Comparison of ENCODE assay signal across 15 cellular contexts in genomic region chr5:177526791-177527190, GRCh38. TPM values are rescaled to one million over a fixed set of nuclear protein-coding genes. Genes with fewer than 3 reads are reported as not detected.
DNase-seq lines count a peak whose midpoint lies in the region; ATAC-seq and TF ChIP-seq lines count a peak whose summit lies in the region.
"Had no signal": no experiment of that assay in that cellular context is flagged by ENCODE, and none has a peak within 500 bp of the region (broad histone marks: within the 10 kb centered on the region; RNA-seq: fewer than 3 reads in every experiment).

No MANE protein-coding gene starts in this region.

- H3K4me1 ChIP-seq in HEK293 (ENCODE audit: control insufficient read depth, insufficient read depth, low read length) (no peaks in the 10 kb centered on the region), upper lobe of right lung (no peaks in the 10 kb centered on the region)

- intact Hi-C loops in upper lobe of right lung (cut with DNase I): no loop called here

- DNase-seq in myocyte (ENCODE audit: low read depth): peak; percentile 72
- DNase-seq in putamen (ENCODE audit: low spot score): peak; percentile 45
- peak; percentile 13 for DNase-seq in upper lobe of right lung
- DNase-seq in GM13977 (ENCODE audit: low spot score): no peak
- DNase-seq in iPS-NIHi7 (ENCODE audit: extremely low spot score): no peak
- DNase-seq: 8988T; AML-193; Calu3; CD4-positive, CD25-positive, alpha-beta regulatory T cell; DMS 273 treated with DMSO at 0.1 percent for 48 hours; H7 had no signal

- TF ChIP-seq CTCF in HEK293 (tag by site-specific recombination; IDR thresholded peaks at IDR 0.05): no peak
- no peak for TF ChIP-seq CTCF in upper lobe of right lung (IDR thresholded peaks at IDR 0.05)
- TF ChIP-seq CTCF in GM13977 (IDR thresholded peaks at IDR 0.05; ENCODE audit: extremely low read depth, insufficient read depth, missing control alignments): no peak

- H3K36me3 ChIP-seq in HEK293 (ENCODE audit: control insufficient read depth in 2 of 2, insufficient read depth in 1 of 2, low read length in 2 of 2) (peaks cover 12 to 90% of the 10 kb centered on the region in 2 experiments; a peak in 2 of 3 replicates), upper lobe of right lung (peaks cover 91% of the 10 kb centered on the region)

- no peaks in the 10 kb centered on the region for H3K27me3 ChIP-seq in upper lobe of right lung
- H3K27me3 ChIP-seq: BLaER1 had no signal

- in situ Hi-C loops in GM13977 (cut with MboI; ENCODE audit: low pct_unique_long_range_greater_than_20kb, low sequenced_read_pairs, unreplicated experiment): no loop called here

- POLR2A ChIA-PET in HEK293 (lab: Yijun Ruan, JAX): no interaction called here

- H3K4me3 ChIP-seq in HEK293 (ENCODE audit: low read depth, low read length) (no peak overlapping the region), upper lobe of right lung (no peak overlapping the region)
- H3K4me3 ChIP-seq: BLaER1, GM23338 had no signal

- CTCF ChIA-PET in HEK293 (lab: Yijun Ruan, JAX): no interaction called here

- H3K27ac ChIP-seq in HEK293 (ENCODE audit: extremely low read depth, low read depth, low read length) (no peak overlapping the region), upper lobe of right lung (no peak overlapping the region)
- H3K27ac ChIP-seq: BLaER1 had no signal

- ATAC-seq in upper lobe of right lung (no peak), HG03432 (IDR thresholded peaks at IDR 0.05; ENCODE audit: unreplicated experiment) (no peak)
- ATAC-seq: GM23338 had no signal

- no peaks in the 10 kb centered on the region for H3K9me3 ChIP-seq in HEK293 (ENCODE audit: control insufficient read depth, insufficient read depth, low read depth, low read length)
- no peaks in the 10 kb centered on the region for H3K9me3 ChIP-seq in upper lobe of right lung
- H3K9me3 ChIP-seq: BLaER1 had no signal

TF ChIP-seq in HEK293, 187 proteins besides CTCF, POLR2A, EP300 and RAD21:
- TF ChIP-seq ZNF529 (tag by site-specific recombination; IDR thresholded peaks at IDR 0.05; ENCODE audit: insufficient replicate concordance) (no peak), ZNF19 (tag by site-specific recombination; IDR thresholded peaks at IDR 0.05; ENCODE audit: low read depth) (no peak), SCRT2 (tag by site-specific recombination; IDR thresholded peaks at IDR 0.05) (peak; percentile 71), ZNF677 (tag by site-specific recombination; IDR thresholded peaks at IDR 0.05) (no peak), SCRT1 (tag by site-specific recombination; IDR thresholded peaks at IDR 0.05; ENCODE audit: borderline replicate concordance) (no peak), AEBP2 (tag by site-specific recombination; IDR thresholded peaks at IDR 0.05; ENCODE audit: borderline replicate concordance) (no peak), ZNF404 (tag by site-specific recombination; IDR thresholded peaks at IDR 0.05) (no peak)

RNA-seq across cellular contexts. Expression of gene DDX41, which starts 10.0 kb away (rescaled TPM):
- total RNA-seq in myocyte: 87.2 and 112 TPM in 2 replicates
- polyA plus RNA-seq in myocyte (2012): 299 TPM
- 61.6 TPM for total RNA-seq in upper lobe of right lung

RNA-seq across cellular contexts. Expression of gene DOK3, which starts 17.2 kb away (rescaled TPM):
- total RNA-seq in myocyte (21.7 and 29.3 TPM in 2 replicates), upper lobe of right lung (45.6 TPM)
- polyA plus RNA-seq in myocyte (2012): 13.7 TPM

RNA-seq across cellular contexts. Expression of gene FAM193B, which starts 27.6 kb away (rescaled TPM):
- 33.5 and 42.0 TPM in 2 replicates for total RNA-seq in myocyte
- 70.4 TPM for polyA plus RNA-seq in myocyte (2012)
- total RNA-seq in upper lobe of right lung: 76.3 TPM

RNA-seq across cellular contexts. Expression of gene PDLIM7, which starts 29.4 kb away (rescaled TPM):
- 302 and 340 TPM in 2 replicates for total RNA-seq in myocyte
- 616 TPM for polyA plus RNA-seq in myocyte (2012)
- 59.1 TPM for total RNA-seq in upper lobe of right lung

RNA-seq across cellular contexts. Expression of gene DBN1, which starts 53.4 kb away (rescaled TPM):
- total RNA-seq in myocyte (311 and 455 TPM in 2 replicates), upper lobe of right lung (34.6 TPM)
- 336 TPM for polyA plus RNA-seq in myocyte (2012)

Comparison
In these comparisons a context has a peak if more than half of its experiments do, and no peak if none do; other contexts are left out.
1. DNase-seq: peak in myocyte (single experiment), putamen (single experiment) and upper lobe of right lung (single experiment); none in GM13977 (single experiment) and iPS-NIHi7 (single experiment).